In the genomic region with DNA sequence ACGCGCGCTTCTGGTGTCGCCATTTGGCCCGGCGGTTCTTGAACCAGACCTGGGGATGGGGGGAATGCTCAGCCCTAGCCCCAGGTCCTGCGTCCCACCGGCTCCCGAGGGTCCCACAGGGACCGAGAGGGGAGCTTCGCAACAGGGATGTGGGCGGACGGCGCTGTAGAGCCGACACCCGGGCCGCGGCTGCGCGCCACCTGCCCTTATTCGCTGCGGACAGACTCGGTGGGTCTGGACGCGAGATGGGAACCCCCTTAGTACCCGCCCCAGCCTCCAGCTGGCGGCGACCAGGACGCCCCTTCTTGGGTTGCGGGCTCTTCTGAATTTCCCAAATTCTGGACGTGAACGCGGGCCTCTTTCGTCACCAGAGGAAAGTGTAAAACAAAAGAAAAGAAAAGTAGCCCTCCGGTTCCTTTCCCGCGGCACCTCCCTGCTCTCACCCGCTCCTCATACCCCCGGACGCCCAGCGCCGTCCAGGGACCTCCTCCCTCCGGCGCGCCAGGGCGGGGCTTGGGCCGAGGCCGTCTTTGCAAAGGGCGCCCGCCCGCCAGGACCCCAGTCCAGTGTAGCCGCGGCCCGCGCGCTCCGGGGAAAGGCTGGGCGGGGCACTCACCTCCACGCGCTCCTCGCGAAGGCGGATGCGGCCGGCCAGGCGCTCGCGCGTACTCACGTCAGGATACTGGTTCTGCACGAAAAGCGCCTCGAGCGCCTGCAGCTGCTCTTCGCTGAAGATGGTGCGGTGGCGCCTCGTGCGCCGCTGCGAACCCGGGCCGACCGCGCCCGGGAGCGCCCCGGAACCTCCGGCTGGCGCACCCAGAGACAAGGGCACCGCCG, we compare ENCODE assay signal across 8 cellular contexts. TPM values are rescaled to one million over a fixed set of nuclear protein-coding genes. Genes with fewer than 3 reads are reported as not detected.
DNase-seq lines count a peak whose midpoint lies in the region; ATAC-seq, FAIRE-seq and TF ChIP-seq lines count a peak whose summit lies in the region.

No MANE protein-coding gene starts in this region.

- no peaks in the 10 kb centered on the region for H3K4me1 ChIP-seq in GM23248 (ENCODE audit: insufficient read depth)
- H3K4me1 ChIP-seq in small intestine (ENCODE audit: control insufficient read depth in 2 of 2, insufficient read depth in 1 of 2, low read depth in 1 of 2, low read length in 1 of 2) = peaks cover 0 to 2% of the 10 kb centered on the region in 2 donors

- H3K9ac ChIP-seq in GM23248 = no peak overlapping the region

- H3K4me3 ChIP-seq in GM23248 (no peak overlapping the region), epithelial cell of esophagus (ENCODE audit: low read length) (no peak overlapping the region), small intestine (ENCODE audit: low read depth in 1 of 2, low read length in 2 of 2) (peak overlapping the region in 1 of 2 donors; percentile 31)

- H3K79me2 ChIP-seq in GM23248 (ENCODE audit: insufficient read depth) = peaks cover 2% of the 10 kb centered on the region

- H2AFZ ChIP-seq in GM23248 = no peak overlapping the region

- H3K36me3 ChIP-seq in GM23248 (ENCODE audit: low read depth) (no peaks in the 10 kb centered on the region), small intestine (ENCODE audit: control insufficient read depth in 2 of 2, insufficient read depth in 2 of 2, low read length in 2 of 2) (no peaks in the 10 kb centered on the region)

- H3K4me2 ChIP-seq in GM23248 (ENCODE audit: unreplicated experiment) = no peak overlapping the region

- WGBS in GM23248 (ENCODE audit: low coverage in 1 of 2, low lambda C conversion rate in 2 of 2, missing lambda C conversion rate in 2 of 2), 2 experiments = 5 to 6% methylated on average over 71 to 84 of the region's 92 CpGs
- WGBS in small intestine, 3 donors = 4 to 5% (median 4%) methylated on average over 74 to 92 of the region's 92 CpGs

- H4K20me1 ChIP-seq in GM23248 (ENCODE audit: insufficient read depth) = no peaks in the 10 kb centered on the region

- H3K9me3 ChIP-seq in GM23248 (ENCODE audit: low read depth) (no peaks in the 10 kb centered on the region), small intestine (ENCODE audit: control insufficient read depth, low read depth) (no peaks in the 10 kb centered on the region)

- TF ChIP-seq CTCF in epithelial cell of esophagus (IDR thresholded peaks at IDR 0.05; ENCODE audit: insufficient read depth, low read depth, low read length, missing control alignments) (no peak), GM13976 (IDR thresholded peaks at IDR 0.05; ENCODE audit: borderline replicate concordance, control extremely low read depth, extremely low read depth, insufficient read depth, missing control alignments) (no peak)

- no peaks in the 10 kb centered on the region for H3F3A ChIP-seq in GM23248 (ENCODE audit: insufficient read depth)

- ATAC-seq in GM21528 (IDR thresholded peaks at IDR 0.05; ENCODE audit: low FRiP score, unreplicated experiment) (no peak), HG02678 (IDR thresholded peaks at IDR 0.05; ENCODE audit: unreplicated experiment) (no peak)

- H3K27ac ChIP-seq in GM23248 = no peak overlapping the region
- no peak overlapping the region for H3K27ac ChIP-seq in small intestine (ENCODE audit: low read depth in 1 of 2, low read length in 1 of 2)

- FAIRE-seq in small intestine (lab: Jason Lieb, UNC) = no peak

- DNase-seq in GM23248 = peak; percentile 31
- DNase-seq in T-helper 1 cell = peak in 3 of 5 donors; percentile 17 to 62 (median 23)
- peak; percentile 67 for DNase-seq in epithelial cell of esophagus (ENCODE audit: low read depth)
- peak; percentile 8 for DNase-seq in small intestine
- no peak for DNase-seq in inferior parietal cortex (ENCODE audit: extremely low spot score)
- no peak for DNase-seq in GM13976 (ENCODE audit: low spot score)

- in situ Hi-C loops in GM23248 (cut with MboI) = no loop called here
- in situ Hi-C loops in GM13976 (cut with MboI; ENCODE audit: low sequenced_read_pairs, unreplicated experiment) = no loop called here

- no peaks in the 10 kb centered on the region for H3K9me2 ChIP-seq in GM23248 (ENCODE audit: insufficient read depth)

- H3K27me3 ChIP-seq in GM23248 (replicated peaks; ENCODE audit: insufficient read depth) (peaks cover 48% of the 10 kb centered on the region), small intestine (ENCODE audit: control insufficient read depth in 2 of 2, insufficient read depth in 2 of 2, low read length in 2 of 2) (peaks cover 37 to 39% of the 10 kb centered on the region in 2 donors)

RNA-seq across cellular contexts. Expression of a gene that starts 0.8 kb away (rescaled TPM):
- total RNA-seq in GM23248 (2014; rRNA removed; shearing (Covaris generic)) = not detected in 2 replicates
- polyA plus RNA-seq in GM23248 (2016; fragmentation: Nextera tagmentation; extraction: Ambion mirVana) (not detected in 2 replicates), small intestine (not detected)

RNA-seq across cellular contexts. Expression of a gene that starts 4.8 kb away (rescaled TPM):
- 18.6 and 23.0 TPM in 2 replicates for total RNA-seq in GM23248 (2014; rRNA removed; shearing (Covaris generic))
- 12.3 and 12.6 TPM in 2 replicates for polyA plus RNA-seq in GM23248 (2016; fragmentation: Nextera tagmentation; extraction: Ambion mirVana)
- 10 to 100 TPM; 11.2 to 13.5 (median 11.7) TPM for polyA plus RNA-seq in small intestine

RNA-seq across cellular contexts. Expression of a gene that starts 18.2 kb away (rescaled TPM):
- total RNA-seq in GM23248 (2014; rRNA removed; shearing (Covaris generic)) = not detected in 2 replicates
- polyA plus RNA-seq in GM23248 (2016; fragmentation: Nextera tagmentation; extraction: Ambion mirVana) = not detected in 2 replicates
- under 1 TPM in 1 of 3 donors, not detected in 2; 0.04 TPM for polyA plus RNA-seq in small intestine

RNA-seq across cellular contexts. Expression of a gene that starts 27.1 kb away (rescaled TPM):
- 42.7 and 43.6 TPM in 2 replicates for total RNA-seq in GM23248 (2014; rRNA removed; shearing (Covaris generic))
- polyA plus RNA-seq in GM23248 (2016; fragmentation: Nextera tagmentation; extraction: Ambion mirVana) (25.6 and 27.1 TPM in 2 replicates), small intestine (10 to 100 TPM; 14.8 to 52.9 (median 15.1) TPM)

RNA-seq across cellular contexts. Expression of a gene that starts 29.3 kb away (rescaled TPM):
- total RNA-seq in GM23248 (2014; rRNA removed; shearing (Covaris generic)) = 89.9 and 99.5 TPM in 2 replicates
- polyA plus RNA-seq in GM23248 (2016; fragmentation: Nextera tagmentation; extraction: Ambion mirVana) (113 and 115 TPM in 2 replicates), small intestine (100 to 1,000 TPM; 116 to 227 (median 127) TPM)

Comparison
In these comparisons a context has a peak if more than half of its experiments do, and no peak if none do; other contexts are left out.
1. DNase-seq: peak in GM23248 (single experiment), T-helper 1 cell (3 of 5), epithelial cell of esophagus (single experiment) and small intestine (single experiment); none in inferior parietal cortex (single experiment) and GM13976 (single experiment).